ENCODE assay signal across 15 cellular contexts in the genomic region with DNA sequence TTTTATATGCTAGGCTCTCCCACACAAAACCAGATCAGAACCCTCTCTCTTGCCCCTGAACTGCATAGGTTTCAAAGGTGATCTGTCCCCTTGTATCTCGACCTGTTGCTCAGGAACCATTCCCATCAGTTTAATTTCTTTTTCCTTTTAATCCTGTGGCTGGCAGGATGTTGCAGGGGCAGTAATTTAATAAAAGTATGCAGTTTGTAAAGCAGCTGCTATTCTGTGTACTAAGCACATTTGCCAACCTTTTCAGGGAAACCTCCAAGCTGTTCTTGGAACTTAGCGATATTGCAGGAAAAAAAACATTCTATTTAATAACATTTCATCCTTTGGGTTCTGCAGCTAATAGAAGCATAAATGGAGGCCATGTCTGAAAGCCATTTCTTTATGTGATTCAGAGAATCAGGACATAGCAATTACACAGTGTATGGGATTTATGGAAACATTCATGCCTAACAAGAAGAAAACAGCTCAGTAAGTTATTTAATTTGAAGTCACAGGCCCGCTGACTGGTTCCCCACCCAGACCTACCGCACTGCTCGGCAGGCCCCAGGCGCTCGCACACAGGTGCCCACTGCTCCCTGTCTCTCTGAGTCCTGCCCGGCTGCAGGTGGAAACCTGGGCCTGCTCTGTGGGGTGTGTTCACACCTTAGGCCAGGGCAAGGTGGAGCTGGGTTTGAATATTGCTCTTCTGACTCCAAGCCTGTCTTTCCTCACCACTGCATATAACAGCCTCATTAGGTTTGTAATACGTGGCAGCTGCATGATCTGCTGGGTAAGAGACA.
"Had no signal": no experiment of that assay in that cellular context is flagged by ENCODE, and none has a peak within 500 bp of the region (broad histone marks: within the 10 kb centered on the region; RNA-seq: fewer than 3 reads in every experiment).

No MANE protein-coding gene starts in this region.

- H3K36me3 ChIP-seq: cardiac muscle cell, esophagus squamous epithelium, left lung, neural progenitor cell, tibial artery had no signal

- DNase-seq: activated CD4-positive, alpha-beta T cell treated with anti-CD3 and anti-CD28 coated beads, Interleukin-2, amount 50 U/mL, for 48 hours; activated CD4-positive, CD25-positive, alpha-beta regulatory T cell treated with anti-CD3 and anti-CD28 coated beads, Interleukin-2, amount 50 U/mL, for 72 hours; activated gamma-delta T cell; activated naive CD8-positive, alpha-beta T cell treated with anti-CD3 and anti-CD28 coated beads, Interleukin-2, amount 10 ng/mL, durations not matched to agents 7 days and 5 days; activated T-cell treated with anti-CD3 and anti-CD28 coated beads, Interleukin-2, amount 50 U/mL, for 4 hours; esophagus squamous epithelium; left lung; retina; small intestine; T-helper 9 cell; tibial artery had no signal

- H3K4me2 ChIP-seq: neural progenitor cell had no signal

- ATAC-seq: activated T-cell treated with anti-CD3 and anti-CD28 coated beads, Interleukin-2, amount 50 U/mL, for 4 hours; left lung had no signal

- H3K4me3 ChIP-seq: cardiac muscle cell, esophagus squamous epithelium, left lung, neural progenitor cell, tibial artery had no signal

- H3K9ac ChIP-seq: neural progenitor cell, parathyroid adenoma had no signal

- H3K27me3 ChIP-seq: cardiac muscle cell, esophagus squamous epithelium, left lung, neural progenitor cell, tibial artery had no signal

- H3K27ac ChIP-seq: cardiac muscle cell, esophagus squamous epithelium, left lung, neural progenitor cell, parathyroid adenoma, tibial artery had no signal

- FAIRE-seq: keratinocyte, small intestine had no signal

- H3K9me3 ChIP-seq: esophagus squamous epithelium, left lung, tibial artery had no signal

- H3K4me1 ChIP-seq: parathyroid adenoma had no signal
